In genomic region chr14:28577711-28578131, GRCh38 we compare ENCODE assay signal across 22 cellular contexts.
DNase-seq lines count a peak whose midpoint lies in the region; ATAC-seq, FAIRE-seq and TF ChIP-seq lines count a peak whose summit lies in the region.
"Had no signal": no experiment of that assay in that cellular context is flagged by ENCODE, and none has a peak within 500 bp of the region (broad histone marks: within the 10 kb centered on the region; RNA-seq: fewer than 3 reads in every experiment).

No MANE protein-coding gene starts in this region.

- in situ Hi-C loops in mammary epithelial cell (cut with MboI; ENCODE audit: low sequenced_read_pairs in 2 of 2): loop anchor here (10.0 to 25.0 kb wide), 2 partner anchors 165 to 193 kb away; no protein-coding TSS in a partner anchor

- DNase-seq in PC-3 (peak; percentile 95), mammary epithelial cell (peak; percentile 64), keratinocyte (ENCODE audit: low read depth, low spot score) (no peak), T-helper 17 cell (no peak), posterior vena cava (ENCODE audit: low spot score) (no peak), left cardiac atrium (no peak), NCI-H1105 (lab: John Stamatoyannopoulos, UW) (no peak)
- DNase-seq: ACHN; activated CD8-positive, alpha-beta memory T cell treated with anti-CD3 and anti-CD28 coated beads, Interleukin-2, amount 10 ng/mL, durations not matched to agents 7 days and 5 days; activated effector memory CD4-positive, alpha-beta T cell treated with anti-CD3 and anti-CD28 coated beads, Interleukin-2, amount 50 U/mL, for 16 hours; CD8-positive, alpha-beta memory T cell; effector memory CD4-positive, alpha-beta T cell; GDM1; KBM-7; kidney; NCI-H1436 treated with DMSO at 0.1 percent for 48 hours; NCI-H2227 treated with DMSO at 0.1 percent for 48 hours; T-helper 1 cell; testis had no signal

- H3F3A ChIP-seq in PC-3 (ENCODE audit: low read length, unreplicated experiment): peaks cover 6% of the 10 kb centered on the region

- H3K36me3 Mint-ChIP-seq in T-helper 17 cell (ENCODE audit: low read depth): no peaks in the 10 kb centered on the region
- H3K36me3 Mint-ChIP-seq: activated CD8-positive, alpha-beta memory T cell treated with anti-CD3 and anti-CD28 coated beads, Interleukin-2, amount 10 ng/mL, durations not matched to agents 7 days and 5 days had no signal

- POLR2A ChIA-PET in PC-3 (lab: Charles Lee; ENCODE audit: unreplicated experiment): no interaction called here

- H3K27ac Mint-ChIP-seq in T-helper 17 cell: no peak overlapping the region
- H3K27ac Mint-ChIP-seq: activated CD8-positive, alpha-beta memory T cell treated with anti-CD3 and anti-CD28 coated beads, Interleukin-2, amount 10 ng/mL, durations not matched to agents 7 days and 5 days; CD8-positive, alpha-beta memory T cell had no signal

- peak overlapping the region; percentile 76 for H3K4me3 ChIP-seq in ACC112 (ENCODE audit: low read depth, low read length)
- peak overlapping the region; percentile 75 for H3K4me3 ChIP-seq in PC-3 (ENCODE audit: low read length)
- H3K4me3 ChIP-seq in mammary epithelial cell (replicated peaks in 1 of 3; ENCODE audit: insufficient read depth in 1 of 3, low read depth in 2 of 3, low read length in 3 of 3): peak overlapping the region; percentile 18 to 67 (median 67)
- peak overlapping the region in 1 of 3 experiments; percentile 18 for H3K4me3 ChIP-seq in keratinocyte (ENCODE audit: control insufficient read depth in 2 of 3, extremely low read depth in 1 of 3, insufficient read depth in 2 of 3, low read depth in 1 of 3, low read length in 3 of 3)
- H3K4me3 ChIP-seq: cardiac muscle cell, prostate gland, testis had no signal

- H4K20me1 ChIP-seq in PC-3 (ENCODE audit: low read length): no peaks in the 10 kb centered on the region
- no peaks in the 10 kb centered on the region for H4K20me1 ChIP-seq in mammary epithelial cell (ENCODE audit: insufficient read depth, low read length)
- H4K20me1 ChIP-seq in keratinocyte (ENCODE audit: control insufficient read depth, extremely low read depth, insufficient read depth, low read length): no peaks in the 10 kb centered on the region

- no peaks in the 10 kb centered on the region for H3K4me1 Mint-ChIP-seq in T-helper 17 cell
- H3K4me1 Mint-ChIP-seq: activated CD8-positive, alpha-beta memory T cell treated with anti-CD3 and anti-CD28 coated beads, Interleukin-2, amount 10 ng/mL, durations not matched to agents 7 days and 5 days; CD8-positive, alpha-beta memory T cell had no signal

- H3K36me3 ChIP-seq in ACC112 (ENCODE audit: insufficient read depth, low read length) (no peaks in the 10 kb centered on the region), PC-3 (ENCODE audit: low read depth, low read length) (peaks cover 16% of the 10 kb centered on the region; the same call in 1 of the 2 replicates), mammary epithelial cell (ENCODE audit: insufficient read depth, low read length) (no peaks in the 10 kb centered on the region), keratinocyte (ENCODE audit: control insufficient read depth in 2 of 2, extremely low read depth in 1 of 2, insufficient read depth in 2 of 2, low read length in 2 of 2) (no peaks in the 10 kb centered on the region)
- H3K36me3 ChIP-seq: cardiac muscle cell, prostate gland had no signal

- H3K9me2 ChIP-seq in PC-3 (replicated peaks; ENCODE audit: low read length): no peaks in the 10 kb centered on the region

- FAIRE-seq in keratinocyte (lab: Jason Lieb, UNC): no peak

- intact Hi-C loops in PC-3 (cut with micrococcal nuclease) (loop anchor here (1.0 to 2.0 kb wide), 3 partner anchors 83 to 257 kb away; no protein-coding TSS in a partner anchor), mammary epithelial cell (cut with micrococcal nuclease) (loop anchor here (2.0 to 10.0 kb wide), 4 partner anchors 77 to 269 kb away; no protein-coding TSS in a partner anchor), posterior vena cava (cut with DNase I) (no loop called here), left cardiac atrium (cut with DNase I) (no loop called here)

- H3K27ac ChIP-seq in ACC112 (ENCODE audit: low read depth, low read length) (peak overlapping the region; percentile 92), PC-3 (ENCODE audit: low read length) (peak overlapping the region; percentile 86), mammary epithelial cell (ENCODE audit: insufficient read depth, low read depth, low read length) (peak overlapping the region; percentile 76), keratinocyte (ENCODE audit: control insufficient read depth, insufficient read depth, low read length) (no peak overlapping the region)
- H3K27ac ChIP-seq: cardiac muscle cell, prostate gland, testis had no signal

- WGBS in mammary epithelial cell (ENCODE audit: low coverage, missing lambda C conversion rate): 2% methylated on average over 2 of the region's 2 CpGs

- H3K4me2 ChIP-seq in PC-3 (ENCODE audit: low read length) (peak overlapping the region; percentile 85), mammary epithelial cell (ENCODE audit: insufficient read depth, low read depth, low read length) (peak overlapping the region; percentile 92), keratinocyte (ENCODE audit: control insufficient read depth, extremely low read depth, insufficient read depth, low read depth, low read length) (peak overlapping the region; percentile 54)

- H2AFZ ChIP-seq in ACC112 (ENCODE audit: low read length, unreplicated experiment): peak overlapping the region; percentile 96
- peak overlapping the region; percentile 61 for H2AFZ ChIP-seq in PC-3 (ENCODE audit: low read length)
- peak overlapping the region; percentile 57 for H2AFZ ChIP-seq in mammary epithelial cell (ENCODE audit: low read depth, low read length)
- peak overlapping the region; percentile 40 for H2AFZ ChIP-seq in keratinocyte (ENCODE audit: control insufficient read depth, low read length)

- H3K4me3 Mint-ChIP-seq in T-helper 17 cell: no peak overlapping the region
- H3K4me3 Mint-ChIP-seq: activated CD8-positive, alpha-beta memory T cell treated with anti-CD3 and anti-CD28 coated beads, Interleukin-2, amount 10 ng/mL, durations not matched to agents 7 days and 5 days; CD8-positive, alpha-beta memory T cell had no signal

- H3K9me3 ChIP-seq in PC-3 (ENCODE audit: low read length) (peaks cover 10% of the 10 kb centered on the region; the same call in 1 of the 2 replicates), mammary epithelial cell (replicated peaks; ENCODE audit: insufficient read depth, low read length) (peaks cover under 1% of the 10 kb centered on the region), keratinocyte (ENCODE audit: control insufficient read depth, low read depth, low read length) (no peaks in the 10 kb centered on the region), T-helper 17 cell (ENCODE audit: control insufficient read depth, low read length, poor library complexity, severe bottlenecking) (no peaks in the 10 kb centered on the region)
- H3K9me3 ChIP-seq: prostate gland, testis had no signal

- CTCF ChIA-PET in PC-3 (lab: Charles Lee) (no interaction called here), mammary epithelial cell (lab: Charles Lee; ENCODE audit: low non-redundant PET) (no interaction called here)

- H3K27me3 Mint-ChIP-seq in T-helper 17 cell: no peaks in the 10 kb centered on the region
- H3K27me3 Mint-ChIP-seq: activated CD8-positive, alpha-beta memory T cell treated with anti-CD3 and anti-CD28 coated beads, Interleukin-2, amount 10 ng/mL, durations not matched to agents 7 days and 5 days; CD8-positive, alpha-beta memory T cell had no signal

- H3K27me3 ChIP-seq in ACC112 (ENCODE audit: insufficient read depth, low read length) (no peaks in the 10 kb centered on the region), PC-3 (ENCODE audit: low read length) (no peaks in the 10 kb centered on the region), mammary epithelial cell (ENCODE audit: insufficient read depth, low read length) (no peaks in the 10 kb centered on the region), keratinocyte (ENCODE audit: control insufficient read depth, extremely low read depth, insufficient read depth, low read length) (no peaks in the 10 kb centered on the region)
- H3K27me3 ChIP-seq: cardiac muscle cell, testis had no signal

- dilution Hi-C loops in mammary epithelial cell (cut with HindIII; ENCODE audit: low sequenced_read_pairs) (no loop called here), keratinocyte (cut with MboI; ENCODE audit: extremely low pct_ligation_motif_present, low sequenced_read_pairs) (no loop called here)

- H3K79me2 ChIP-seq in ACC112 (ENCODE audit: control insufficient read depth, insufficient read depth, low read length, unreplicated experiment): peaks cover 9% of the 10 kb centered on the region
- H3K79me2 ChIP-seq in PC-3 (ENCODE audit: low read length): peaks cover 44% of the 10 kb centered on the region
- peaks cover 32% of the 10 kb centered on the region for H3K79me2 ChIP-seq in mammary epithelial cell (ENCODE audit: insufficient read depth, low read length)
- H3K79me2 ChIP-seq in keratinocyte (ENCODE audit: control insufficient read depth, insufficient read depth, low read length): no peaks in the 10 kb centered on the region

- H3K4me1 ChIP-seq in ACC112 (ENCODE audit: control insufficient read depth, insufficient read depth, low read length, unreplicated experiment) (peaks cover 18% of the 10 kb centered on the region), PC-3 (ENCODE audit: insufficient read depth, low read length) (peaks cover 23% of the 10 kb centered on the region), mammary epithelial cell (ENCODE audit: insufficient read depth, low read length) (peaks cover 12% of the 10 kb centered on the region), keratinocyte (ENCODE audit: control insufficient read depth, extremely low read depth, insufficient read depth, low read length) (no peaks in the 10 kb centered on the region)
- H3K4me1 ChIP-seq: prostate gland, testis had no signal

- no peak for TF ChIP-seq CTCF in PC-3 (conservative IDR thresholded peaks at IDR 0.05; ENCODE audit: low read depth, low read length)
- TF ChIP-seq CTCF in mammary epithelial cell (conservative IDR thresholded peaks at IDR 0.05 in 1 of 2, IDR thresholded peaks at IDR 0.05 in 1 of 2; ENCODE audit: extremely low read depth in 1 of 2, insufficient read depth in 1 of 2, low read depth in 1 of 2, low read length in 2 of 2): no peak
- no peak for TF ChIP-seq CTCF in keratinocyte (optimal IDR thresholded peaks at IDR 0.05 in 1 of 3, IDR thresholded peaks at IDR 0.05 in 1 of 3, conservative IDR thresholded peaks at IDR 0.05 in 1 of 3; ENCODE audit: extremely low read depth in 1 of 3, insufficient read depth in 2 of 3, low read length in 3 of 3)

- no TSS peak for BruUV-seq in PC-3 (replicated peaks; lab: Mats Ljungman, UMichigan)
- no TSS peak for BruUV-seq in mammary epithelial cell (replicated peaks; lab: Mats Ljungman, UMichigan)

- H3K9me1 ChIP-seq in keratinocyte (ENCODE audit: control insufficient read depth, extremely low read depth, insufficient read depth, low read length): no peaks in the 10 kb centered on the region

- H3K9ac ChIP-seq in PC-3 (ENCODE audit: low read length) (peak overlapping the region; percentile 67), mammary epithelial cell (ENCODE audit: insufficient read depth, low read length) (peak overlapping the region; percentile 72), keratinocyte (ENCODE audit: control insufficient read depth, extremely low read depth, insufficient read depth, low read length) (no peak overlapping the region)

- ATAC-seq in PC-3 (peak; percentile 82), T-helper 17 cell (no peak), left cardiac atrium (no peak)
- ATAC-seq: activated CD8-positive, alpha-beta memory T cell treated with anti-CD3 and anti-CD28 coated beads, Interleukin-2, amount 10 ng/mL, durations not matched to agents 7 days and 5 days had no signal

Comparison
In these comparisons a context has a peak if more than half of its experiments do, and no peak if none do; other contexts are left out.
1. H2AFZ ChIP-seq: peak in every context shown above with its lines; median percentile 96 in ACC112; 61 in PC-3; 57 in mammary epithelial cell; 40 in keratinocyte.
2. DNase-seq: peak in PC-3 (single experiment) and mammary epithelial cell (single experiment); none in keratinocyte (single experiment), T-helper 17 cell (0 of 3), posterior vena cava (single experiment), left cardiac atrium (single experiment) and NCI-H1105 (single experiment).
3. intact Hi-C loops: an anchor here in PC-3 (1.0 to 2.0 kb wide) and mammary epithelial cell (2.0 to 10.0 kb wide); none called in posterior vena cava and left cardiac atrium.
4. Peak in every context shown above with its lines, with median percentiles within 50 percentile points of each other: H3K4me2 ChIP-seq.